ENCODE assay signal across 16 cellular contexts in genomic region chr2:219478916-219479315, GRCh38. TPM values are rescaled to one million over a fixed set of nuclear protein-coding genes. Genes with fewer than 3 reads are reported as not detected.
DNase-seq lines count a peak whose midpoint lies in the region; ATAC-seq, FAIRE-seq and TF ChIP-seq lines count a peak whose summit lies in the region.
"Had no signal": no experiment of that assay in that cellular context is flagged by ENCODE, and none has a peak within 500 bp of the region (broad histone marks: within the 10 kb centered on the region; RNA-seq: fewer than 3 reads in every experiment).

No MANE protein-coding gene starts in this region.

- H3K36me3 ChIP-seq in HEK293 (ENCODE audit: control insufficient read depth in 2 of 2, insufficient read depth in 1 of 2, low read length in 2 of 2), result peaks cover 0 to 15% of the 10 kb centered on the region in 2 experiments; a peak in 1 of 3 replicates
- H3K36me3 ChIP-seq in gastroesophageal sphincter, result peaks cover 0 to 84% of the 10 kb centered on the region in 2 donors
- peaks cover 21% of the 10 kb centered on the region for H3K36me3 ChIP-seq in rectal smooth muscle tissue (ENCODE audit: control insufficient read depth, insufficient read depth, low read length)

- TF ChIP-seq CTCF in HEK293 (tag by site-specific recombination; IDR thresholded peaks at IDR 0.05) (no peak), gastroesophageal sphincter (IDR thresholded peaks at IDR 0.05) (no peak)

- WGBS in gastroesophageal sphincter (ENCODE audit: low coverage in 1 of 2), 2 donors, result 35 to 71% methylated on average over 3 to 5 of the region's 8 CpGs

- H3K4me3 ChIP-seq in HEK293 (ENCODE audit: low read depth, low read length) (no peak overlapping the region), gastroesophageal sphincter (no peak overlapping the region), rectal smooth muscle tissue (ENCODE audit: low read length) (no peak overlapping the region)
- H3K4me3 ChIP-seq: BLaER1 had no signal

- DNase-seq in urothelium cell line (ENCODE audit: low spot score), result no peak
- no peak for DNase-seq in HuH-7 (ENCODE audit: low spot score)
- DNase-seq in OCI-M2 (lab: John Stamatoyannopoulos, UW; ENCODE audit: unreplicated experiment), result no peak
- DNase-seq: 8988T, Calu3, DMS79 treated with DMSO at 0.1 percent for 48 hours, GF-D8, H9 had no signal

- TF ChIP-seq POLR2A in gastroesophageal sphincter (IDR thresholded peaks at IDR 0.05), result no peak

- CTCF ChIA-PET in HEK293 (lab: Yijun Ruan, JAX), result interaction anchor here (0.8 to 10.6 kb wide), 7 partner anchors 11 to 76 kb away, joined by 3 to 156 read pairs (median 9); a partner anchor contains a TSS

- H3K27ac ChIP-seq in HEK293 (ENCODE audit: extremely low read depth, low read depth, low read length), result no peak overlapping the region
- peak overlapping the region in 3 of 4 donors; percentile 25 to 93 (median 34) for H3K27ac ChIP-seq in gastroesophageal sphincter
- H3K27ac ChIP-seq in rectal smooth muscle tissue (ENCODE audit: low read depth, low read length), result peak overlapping the region; percentile 3
- H3K27ac ChIP-seq: BLaER1, HL-60 had no signal

- POLR2A ChIA-PET in HEK293 (lab: Yijun Ruan, JAX), result no interaction called here

- no peak overlapping the region for H3K9ac ChIP-seq in rectal smooth muscle tissue (ENCODE audit: low read length)
- H3K9ac ChIP-seq: BLaER1 had no signal

- no peak for TF ChIP-seq EP300 in gastroesophageal sphincter (IDR thresholded peaks at IDR 0.05)

- H3K4me1 ChIP-seq in HEK293 (ENCODE audit: control insufficient read depth, insufficient read depth, low read length), result 0 out of 2 replicates have a peak, but pooled peaks cover 2% of the 10 kb centered on the region
- H3K4me1 ChIP-seq in gastroesophageal sphincter, result peaks cover 0 to 57% (median 0%) of the 10 kb centered on the region in 3 donors
- peaks cover 4% of the 10 kb centered on the region for H3K4me1 ChIP-seq in rectal smooth muscle tissue (ENCODE audit: control insufficient read depth, insufficient read depth, low read length)

- H3K9me3 ChIP-seq in HEK293 (ENCODE audit: control insufficient read depth, insufficient read depth, low read depth, low read length) (no peaks in the 10 kb centered on the region), gastroesophageal sphincter (no peaks in the 10 kb centered on the region)
- H3K9me3 ChIP-seq: BLaER1 had no signal

- H3K27me3 ChIP-seq in gastroesophageal sphincter (peaks cover 10% of the 10 kb centered on the region), rectal smooth muscle tissue (ENCODE audit: control insufficient read depth, insufficient read depth, low read length) (peaks cover 5% of the 10 kb centered on the region)

- peak; percentile 35 for FAIRE-seq in urothelium cell line (lab: Jason Lieb, UNC)
- FAIRE-seq: H1, HTR-8/SVneo had no signal

- ATAC-seq in gastroesophageal sphincter (no peak), GM21526 (IDR thresholded peaks at IDR 0.05; ENCODE audit: low FRiP score, unreplicated experiment) (no peak)

TF ChIP-seq in HEK293, 187 proteins besides CTCF, POLR2A, EP300 and RAD21:
- TF ChIP-seq ZFP3 (tag by site-specific recombination; IDR thresholded peaks at IDR 0.05; ENCODE audit: low read depth), result no peak
- TF ChIP-seq, protein P1, sequence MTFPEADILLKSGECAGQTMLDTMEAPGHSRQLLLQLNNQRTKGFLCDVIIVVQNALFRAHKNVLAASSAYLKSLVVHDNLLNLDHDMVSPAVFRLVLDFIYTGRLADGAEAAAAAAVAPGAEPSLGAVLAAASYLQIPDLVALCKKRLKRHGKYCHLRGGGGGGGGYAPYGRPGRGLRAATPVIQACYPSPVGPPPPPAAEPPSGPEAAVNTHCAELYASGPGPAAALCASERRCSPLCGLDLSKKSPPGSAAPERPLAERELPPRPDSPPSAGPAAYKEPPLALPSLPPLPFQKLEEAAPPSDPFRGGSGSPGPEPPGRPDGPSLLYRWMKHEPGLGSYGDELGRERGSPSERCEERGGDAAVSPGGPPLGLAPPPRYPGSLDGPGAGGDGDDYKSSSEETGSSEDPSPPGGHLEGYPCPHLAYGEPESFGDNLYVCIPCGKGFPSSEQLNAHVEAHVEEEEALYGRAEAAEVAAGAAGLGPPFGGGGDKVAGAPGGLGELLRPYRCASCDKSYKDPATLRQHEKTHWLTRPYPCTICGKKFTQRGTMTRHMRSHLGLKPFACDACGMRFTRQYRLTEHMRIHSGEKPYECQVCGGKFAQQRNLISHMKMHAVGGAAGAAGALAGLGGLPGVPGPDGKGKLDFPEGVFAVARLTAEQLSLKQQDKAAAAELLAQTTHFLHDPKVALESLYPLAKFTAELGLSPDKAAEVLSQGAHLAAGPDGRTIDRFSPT (tag by site-specific recombination; IDR thresholded peaks at IDR 0.05), result 0 out of 2 replicates have a peak, but pooled peaks have one; percentile 25

RNA-seq across cellular contexts. Expression of gene GMPPA, which starts 19.8 kb away (rescaled TPM):
- 10 to 100 TPM; 11.3 to 26.4 (median 14.2) TPM for total RNA-seq in gastroesophageal sphincter

RNA-seq across cellular contexts. Expression of gene ASIC4, which starts 35.4 kb away (rescaled TPM):
- under 1 TPM in 1 of 4 donors, not detected in 3; 0.16 TPM for total RNA-seq in gastroesophageal sphincter

RNA-seq across cellular contexts. Expression of gene SPEG, which starts 44.3 kb away (rescaled TPM):
- total RNA-seq in gastroesophageal sphincter, result 100 to 1,000 TPM in 3 of 4 donors, 10 to 100 TPM in 1; 90.2 to 307 (median 214) TPM
